19 cellular contexts compared by ENCODE assay signal in the genomic region with DNA sequence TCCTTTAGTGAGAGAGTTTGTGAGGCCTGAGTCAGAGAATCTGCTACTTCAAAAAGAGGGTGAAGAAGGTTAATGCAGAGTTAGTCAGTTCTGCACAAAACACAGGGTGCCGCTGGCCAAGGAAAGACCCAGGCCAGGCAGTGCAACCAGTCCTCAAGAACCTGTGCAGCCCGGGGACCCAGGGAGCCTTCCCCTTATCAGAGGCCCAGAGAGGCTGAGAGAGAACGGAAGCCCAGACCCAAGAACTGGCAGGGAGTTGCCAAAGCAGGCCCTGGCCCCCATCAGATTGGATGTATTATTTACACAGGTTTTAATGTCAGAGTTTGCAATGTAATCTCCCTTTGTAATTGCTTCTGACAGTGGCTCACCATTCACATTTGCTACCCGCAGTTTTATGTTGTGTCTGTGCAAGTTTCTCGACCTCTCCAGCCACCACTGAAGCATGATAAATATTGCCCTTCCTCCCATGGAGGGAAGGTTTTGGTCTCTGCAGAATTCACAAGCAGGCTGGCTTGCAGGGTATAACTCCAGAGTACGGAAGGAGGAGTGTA.
A peak's percentile ranks its signal among the peaks of the same experiment; 100 is the strongest.
DNase-seq lines count a peak whose midpoint lies in the region; ATAC-seq and TF ChIP-seq lines count a peak whose summit lies in the region.
"Had no signal": no experiment of that assay in that cellular context is flagged by ENCODE, and none has a peak within 500 bp of the region (broad histone marks: within the 10 kb centered on the region; RNA-seq: fewer than 3 reads in every experiment).

No MANE protein-coding gene starts in this region.

- no peaks in the 10 kb centered on the region for H3F3A ChIP-seq in SK-N-SH (replicated peaks; ENCODE audit: insufficient read depth)

- TF ChIP-seq CTCF in SK-N-SH (IDR thresholded peaks at IDR 0.05): no peak

- no peak overlapping the region for H3K4me2 ChIP-seq in SK-N-SH

- peaks cover 4% of the 10 kb centered on the region; the same call in 1 of the 2 replicates for H3K79me2 ChIP-seq in SK-N-SH (ENCODE audit: insufficient read depth)

- no peak overlapping the region for H3K4me3 ChIP-seq in SK-N-SH (ENCODE audit: low read depth in 2 of 2, low read length in 1 of 2)
- H3K4me3 ChIP-seq: gastrocnemius medialis had no signal

- no peaks in the 10 kb centered on the region for H3K9me2 ChIP-seq in SK-N-SH

- no peak for TF ChIP-seq EP300 in SK-N-SH (IDR thresholded peaks at IDR 0.05; ENCODE audit: borderline replicate concordance in 1 of 2, low read depth in 1 of 2, low read length in 1 of 2)

- no peaks in the 10 kb centered on the region for H3K9me3 Mint-ChIP-seq in activated naive CD8-positive, alpha-beta T cell treated with anti-CD3 and anti-CD28 coated beads, Interleukin-2, amount 50 U/mL, for 24 hours
- H3K9me3 Mint-ChIP-seq: activated naive CD8-positive, alpha-beta T cell treated with anti-CD3 and anti-CD28 coated beads for 36 hours; activated T-helper 1 cell treated with anti-CD3 and anti-CD28 coated beads, Interleukin-12 subunit alpha, Interleukin-12 subunit beta, Interleukin-2, Interleukin-4 antibody, amounts not matched to agents 30 ng/mL and 10 ng/mL and 1 ng/mL, durations not matched to agents 14 hours and 24 hours and 36 hours had no signal

- no peaks in the 10 kb centered on the region for H3K36me3 ChIP-seq in SK-N-SH (replicated peaks in 1 of 2; ENCODE audit: control insufficient read depth in 1 of 2, insufficient read depth in 2 of 2, low read length in 1 of 2)
- H3K36me3 ChIP-seq: gastrocnemius medialis had no signal

- TF ChIP-seq RAD21 in SK-N-SH (IDR thresholded peaks at IDR 0.05; ENCODE audit: low read length): no peak

- peak overlapping the region in 1 of 2 experiments; percentile 34; a peak in 2 of 4 replicates for H3K27ac ChIP-seq in SK-N-SH (ENCODE audit: low read depth in 2 of 2, low read length in 1 of 2)
- H3K27ac ChIP-seq: gastrocnemius medialis, HL-60, RWPE1 had no signal

- H3K27me3 ChIP-seq in SK-N-SH (ENCODE audit: insufficient read depth): no peaks in the 10 kb centered on the region
- H3K27me3 ChIP-seq: gastrocnemius medialis had no signal

- no peak overlapping the region for H2AFZ ChIP-seq in SK-N-SH (ENCODE audit: low read depth)

- no peaks in the 10 kb centered on the region for H3K4me1 Mint-ChIP-seq in activated naive CD8-positive, alpha-beta T cell treated with anti-CD3 and anti-CD28 coated beads, Interleukin-2, amount 50 U/mL, for 24 hours
- H3K4me1 Mint-ChIP-seq: activated naive CD8-positive, alpha-beta T cell treated with anti-CD3 and anti-CD28 coated beads for 36 hours had no signal

- H3K9ac ChIP-seq in SK-N-SH: no peak overlapping the region

- H3K36me3 Mint-ChIP-seq in activated naive CD8-positive, alpha-beta T cell treated with anti-CD3 and anti-CD28 coated beads, Interleukin-2, amount 50 U/mL, for 24 hours (ENCODE audit: low read depth): no peaks in the 10 kb centered on the region
- H3K36me3 Mint-ChIP-seq: activated naive CD8-positive, alpha-beta T cell treated with anti-CD3 and anti-CD28 coated beads for 36 hours had no signal

- H4K20me1 ChIP-seq in SK-N-SH (ENCODE audit: insufficient read depth): peaks cover 9% of the 10 kb centered on the region; the same call in 1 of the 2 replicates

- POLR2A ChIA-PET in SK-N-SH (lab: Yijun Ruan, JAX): no interaction called here

- CTCF ChIA-PET in SK-N-SH (lab: Yijun Ruan, JAX): interaction anchor here (1.0 kb wide), 1 partner anchor 180 kb away, joined by 3 read pairs; no protein-coding TSS in a partner anchor

- no peaks in the 10 kb centered on the region for H3K27me3 Mint-ChIP-seq in activated naive CD8-positive, alpha-beta T cell treated with anti-CD3 and anti-CD28 coated beads, Interleukin-2, amount 50 U/mL, for 24 hours
- H3K27me3 Mint-ChIP-seq: activated naive CD8-positive, alpha-beta T cell treated with anti-CD3 and anti-CD28 coated beads for 36 hours had no signal

- H3K4me1 ChIP-seq in SK-N-SH (ENCODE audit: control insufficient read depth in 1 of 2, insufficient read depth in 2 of 2, low read depth in 1 of 2, low read length in 1 of 2): peaks cover 0 to 18% of the 10 kb centered on the region in 2 experiments; a peak in 2 of 4 replicates
- H3K4me1 ChIP-seq: gastrocnemius medialis had no signal

- WGBS in SK-N-SH (ENCODE audit: low lambda C conversion rate): 86% methylated on average over 5 of the region's 6 CpGs

- H3K27ac Mint-ChIP-seq in activated naive CD8-positive, alpha-beta T cell treated with anti-CD3 and anti-CD28 coated beads, Interleukin-2, amount 50 U/mL, for 24 hours: no peak overlapping the region
- H3K27ac Mint-ChIP-seq: activated naive CD8-positive, alpha-beta T cell treated with anti-CD3 and anti-CD28 coated beads for 36 hours; activated T-helper 1 cell treated with anti-CD3 and anti-CD28 coated beads, Interleukin-12 subunit alpha, Interleukin-12 subunit beta, Interleukin-2, Interleukin-4 antibody, amounts not matched to agents 30 ng/mL and 10 ng/mL and 1 ng/mL, durations not matched to agents 14 hours and 24 hours and 36 hours had no signal

- ATAC-seq in SK-N-SH treated with all-trans-retinoic acid at 6 μM for 48 hours (no peak; the same call in 2 of the 3 replicates), HG02885 (IDR thresholded peaks at IDR 0.05; ENCODE audit: poor library complexity, unreplicated experiment) (no peak)
- ATAC-seq in activated naive CD8-positive, alpha-beta T cell treated with anti-CD3 and anti-CD28 coated beads, Interleukin-2, amount 50 U/mL, for 24 hours: no peak
- ATAC-seq: esophagus mucosa, gastrocnemius medialis had no signal

- no peak overlapping the region for H3K4me3 Mint-ChIP-seq in activated naive CD8-positive, alpha-beta T cell treated with anti-CD3 and anti-CD28 coated beads, Interleukin-2, amount 50 U/mL, for 24 hours
- H3K4me3 Mint-ChIP-seq: activated naive CD8-positive, alpha-beta T cell treated with anti-CD3 and anti-CD28 coated beads for 36 hours; activated T-helper 1 cell treated with anti-CD3 and anti-CD28 coated beads, Interleukin-12 subunit alpha, Interleukin-12 subunit beta, Interleukin-2, Interleukin-4 antibody, amounts not matched to agents 30 ng/mL and 10 ng/mL and 1 ng/mL, durations not matched to agents 14 hours and 24 hours and 36 hours had no signal

- H3K9me3 ChIP-seq in SK-N-SH: no peaks in the 10 kb centered on the region
- H3K9me3 ChIP-seq: gastrocnemius medialis had no signal

- DNase-seq in SK-N-SH (no peak), NCI-H2196 (lab: John Stamatoyannopoulos, UW; ENCODE audit: unreplicated experiment) (peak; percentile 25), SK-N-DZ (ENCODE audit: low spot score) (peak; percentile 7), HuH-7.5 (ENCODE audit: low spot score) (no peak)
- no peak for DNase-seq in activated naive CD8-positive, alpha-beta T cell treated with anti-CD3 and anti-CD28 coated beads, Interleukin-2, amount 50 U/mL, for 24 hours
- DNase-seq in activated naive CD4-positive, alpha-beta T cell (lab: John Stamatoyannopoulos, UW): no peak
- DNase-seq: 8988T; activated CD4-positive, alpha-beta T cell treated with anti-CD3 and anti-CD28 coated beads for 4 hours; activated naive CD8-positive, alpha-beta T cell treated with anti-CD3 and anti-CD28 coated beads for 36 hours; effector CD4-positive, alpha-beta T cell; gastrocnemius medialis; NCI-H446 treated with DMSO at 0.1 percent for 48 hours; stimulated activated CD4-positive, alpha-beta T cell treated with anti-CD3 and anti-CD28 coated beads, Interleukin-4, amount 100 ng/mL, for 4 hours had no signal

TF ChIP-seq in SK-N-SH, 30 proteins besides CTCF, POLR2A, EP300 and RAD21:
- TF ChIP-seq GATA2 (CRISPR knock-in tag; IDR thresholded peaks at IDR 0.05) (0 out of 2 replicates have a peak, but pooled peaks have one; percentile 2), RFX5 (IDR thresholded peaks at IDR 0.05; ENCODE audit: low read length) (no peak)

TF ChIP-seq in SK-N-SH treated with all-trans-retinoic acid at 6 μM for 48 hours, 23 proteins besides CTCF, POLR2A, EP300 and RAD21 (continues in another document):
- TF ChIP-seq ARNTL (CRISPR knock-in tag; IDR thresholded peaks at IDR 0.05; ENCODE audit: borderline replicate concordance, low read depth) (no peak), ZNF70 (CRISPR knock-in tag; IDR thresholded peaks at IDR 0.05) (no peak), ZNF8 (CRISPR knock-in tag; IDR thresholded peaks at IDR 0.05) (no peak)
- TF ChIP-seq, protein P1, sequence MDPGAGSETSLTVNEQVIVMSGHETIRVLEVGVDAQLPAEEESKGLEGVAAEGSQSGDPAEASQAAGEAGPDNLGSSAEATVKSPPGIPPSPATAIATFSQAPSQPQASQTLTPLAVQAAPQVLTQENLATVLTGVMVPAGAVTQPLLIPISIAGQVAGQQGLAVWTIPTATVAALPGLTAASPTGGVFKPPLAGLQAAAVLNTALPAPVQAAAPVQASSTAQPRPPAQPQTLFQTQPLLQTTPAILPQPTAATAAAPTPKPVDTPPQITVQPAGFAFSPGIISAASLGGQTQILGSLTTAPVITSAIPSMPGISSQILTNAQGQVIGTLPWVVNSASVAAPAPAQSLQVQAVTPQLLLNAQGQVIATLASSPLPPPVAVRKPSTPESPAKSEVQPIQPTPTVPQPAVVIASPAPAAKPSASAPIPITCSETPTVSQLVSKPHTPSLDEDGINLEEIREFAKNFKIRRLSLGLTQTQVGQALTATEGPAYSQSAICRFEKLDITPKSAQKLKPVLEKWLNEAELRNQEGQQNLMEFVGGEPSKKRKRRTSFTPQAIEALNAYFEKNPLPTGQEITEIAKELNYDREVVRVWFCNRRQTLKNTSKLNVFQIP (CRISPR knock-in tag; IDR thresholded peaks at IDR 0.05; ENCODE audit: borderline replicate concordance, low read depth): no peak
- TF ChIP-seq, protein P2, sequence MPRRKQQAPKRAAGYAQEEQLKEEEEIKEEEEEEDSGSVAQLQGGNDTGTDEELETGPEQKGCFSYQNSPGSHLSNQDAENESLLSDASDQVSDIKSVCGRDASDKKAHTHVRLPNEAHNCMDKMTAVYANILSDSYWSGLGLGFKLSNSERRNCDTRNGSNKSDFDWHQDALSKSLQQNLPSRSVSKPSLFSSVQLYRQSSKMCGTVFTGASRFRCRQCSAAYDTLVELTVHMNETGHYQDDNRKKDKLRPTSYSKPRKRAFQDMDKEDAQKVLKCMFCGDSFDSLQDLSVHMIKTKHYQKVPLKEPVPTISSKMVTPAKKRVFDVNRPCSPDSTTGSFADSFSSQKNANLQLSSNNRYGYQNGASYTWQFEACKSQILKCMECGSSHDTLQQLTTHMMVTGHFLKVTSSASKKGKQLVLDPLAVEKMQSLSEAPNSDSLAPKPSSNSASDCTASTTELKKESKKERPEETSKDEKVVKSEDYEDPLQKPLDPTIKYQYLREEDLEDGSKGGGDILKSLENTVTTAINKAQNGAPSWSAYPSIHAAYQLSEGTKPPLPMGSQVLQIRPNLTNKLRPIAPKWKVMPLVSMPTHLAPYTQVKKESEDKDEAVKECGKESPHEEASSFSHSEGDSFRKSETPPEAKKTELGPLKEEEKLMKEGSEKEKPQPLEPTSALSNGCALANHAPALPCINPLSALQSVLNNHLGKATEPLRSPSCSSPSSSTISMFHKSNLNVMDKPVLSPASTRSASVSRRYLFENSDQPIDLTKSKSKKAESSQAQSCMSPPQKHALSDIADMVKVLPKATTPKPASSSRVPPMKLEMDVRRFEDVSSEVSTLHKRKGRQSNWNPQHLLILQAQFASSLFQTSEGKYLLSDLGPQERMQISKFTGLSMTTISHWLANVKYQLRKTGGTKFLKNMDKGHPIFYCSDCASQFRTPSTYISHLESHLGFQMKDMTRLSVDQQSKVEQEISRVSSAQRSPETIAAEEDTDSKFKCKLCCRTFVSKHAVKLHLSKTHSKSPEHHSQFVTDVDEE (CRISPR knock-in tag; IDR thresholded peaks at IDR 0.05): no peak

Comparison
In these comparisons a context has a peak if more than half of its experiments do, and no peak if none do; other contexts are left out.
1. DNase-seq: peak in NCI-H2196 (single experiment) and SK-N-DZ (single experiment); none in SK-N-SH (single experiment), activated naive CD8-positive, alpha-beta T cell treated with anti-CD3 and anti-CD28 coated beads, Interleukin-2, amount 50 U/mL, for 24 hours (single experiment), HuH-7.5 (single experiment) and activated naive CD4-positive, alpha-beta T cell (0 of 4).